18 cellular contexts compared by ENCODE assay signal in genomic region chr18:49494660-49495059, GRCh38.
"Had no signal": no experiment of that assay in that cellular context is flagged by ENCODE, and none has a peak within 500 bp of the region (broad histone marks: within the 10 kb centered on the region; RNA-seq: fewer than 3 reads in every experiment).

No MANE protein-coding gene starts in this region.

- H3K9me3 ChIP-seq: ovary, sigmoid colon, testis, upper lobe of right lung had no signal

- H3K9me3 Mint-ChIP-seq: activated CD4-positive, alpha-beta T cell treated with anti-CD3 and anti-CD28 coated beads, Interleukin-2, amount 10 ng/mL, durations not matched to agents 7 days and 5 days; activated T-helper 1 cell treated with anti-CD3 and anti-CD28 coated beads, Interleukin-12 subunit alpha, Interleukin-12 subunit beta, Interleukin-2, Interleukin-4 antibody, amounts not matched to agents 30 ng/mL and 10 ng/mL and 1 ng/mL, durations not matched to agents 14 hours and 24 hours and 36 hours; memory B cell; natural killer cell treated with Interleukin-12 subunit alpha and Interleukin-12 subunit beta and Interleukin-15 and Interleukin-18, amount 100 ng/mL, for 72 hours; stimulated activated naive CD8-positive, alpha-beta T cell treated with anti-CD3 and anti-CD28 coated beads, Interleukin-15, amount 100 ng/mL, for 72 hours had no signal

- H3K27me3 ChIP-seq: ovary, testis, upper lobe of right lung had no signal

- H3K27ac ChIP-seq: ovary, sigmoid colon, testis, upper lobe of right lung had no signal

- H3K4me3 ChIP-seq: ovary, sigmoid colon, testis, upper lobe of right lung had no signal

- DNase-seq: activated CD4-positive, alpha-beta T cell treated with anti-CD3 and anti-CD28 coated beads, Interleukin-2, amount 10 ng/mL, durations not matched to agents 7 days and 5 days; activated CD4-positive, CD25-positive, alpha-beta regulatory T cell; activated CD8-positive, alpha-beta memory T cell treated with anti-CD3 and anti-CD28 coated beads, Interleukin-2, amount 50 U/mL, for 48 hours; activated naive CD4-positive, alpha-beta T cell; aorta; glutamatergic neuron; hypothalamus; kidney glomerular epithelial cell; left ventricle myocardium superior; ovary; sigmoid colon; stimulated activated CD4-positive, alpha-beta T cell treated with anti-CD3 and anti-CD28 coated beads, Interleukin-1b, Interleukin-23, amount 100 ng/mL, for 48 hours; stimulated activated naive CD8-positive, alpha-beta T cell treated with anti-CD3 and anti-CD28 coated beads, Interleukin-15, amount 100 ng/mL, for 72 hours; testis; upper lobe of right lung had no signal

- H3K36me3 ChIP-seq: ovary had no signal

- H3K4me3 Mint-ChIP-seq: activated CD4-positive, alpha-beta T cell treated with anti-CD3 and anti-CD28 coated beads, Interleukin-2, amount 10 ng/mL, durations not matched to agents 7 days and 5 days; activated T-helper 1 cell treated with anti-CD3 and anti-CD28 coated beads, Interleukin-12 subunit alpha, Interleukin-12 subunit beta, Interleukin-2, Interleukin-4 antibody, amounts not matched to agents 30 ng/mL and 10 ng/mL and 1 ng/mL, durations not matched to agents 14 hours and 24 hours and 36 hours; memory B cell; natural killer cell treated with Interleukin-12 subunit alpha and Interleukin-12 subunit beta and Interleukin-15 and Interleukin-18, amount 100 ng/mL, for 72 hours; stimulated activated naive CD8-positive, alpha-beta T cell treated with anti-CD3 and anti-CD28 coated beads, Interleukin-15, amount 100 ng/mL, for 72 hours had no signal

- H3K27ac Mint-ChIP-seq: activated CD4-positive, alpha-beta T cell treated with anti-CD3 and anti-CD28 coated beads, Interleukin-2, amount 10 ng/mL, durations not matched to agents 7 days and 5 days; activated T-helper 1 cell treated with anti-CD3 and anti-CD28 coated beads, Interleukin-12 subunit alpha, Interleukin-12 subunit beta, Interleukin-2, Interleukin-4 antibody, amounts not matched to agents 30 ng/mL and 10 ng/mL and 1 ng/mL, durations not matched to agents 14 hours and 24 hours and 36 hours; memory B cell; stimulated activated naive CD8-positive, alpha-beta T cell treated with anti-CD3 and anti-CD28 coated beads, Interleukin-15, amount 100 ng/mL, for 72 hours had no signal
